In genomic region chr15:55498109-55498938, GRCh38 we compare ENCODE assay signal across 1 cellular context.
TF ChIP-seq lines count a peak whose summit lies in the region.
"Not testable (repeated sequence)": the region's sequence is repeated elsewhere in the genome, so short reads cannot be mapped to it uniquely, and the experiment has no call there.

No MANE protein-coding gene starts in this region.

TF ChIP-seq in HepG2, 621 proteins besides CTCF, POLR2A, EP300 and RAD21 (continued from another document and continues in another):
- TF ChIP-seq TFDP1 (CRISPR knock-in tag; IDR thresholded peaks at IDR 0.05; ENCODE audit: borderline replicate concordance) (peak; percentile 56; the same call in 1 of the 2 replicates), CCDC6 (CRISPR knock-in tag; IDR thresholded peaks at IDR 0.05) (peak; percentile 67; the same call in 1 of the 2 replicates), MAX (IDR thresholded peaks at IDR 0.05) (peak; percentile 94), HMGXB4 (CRISPR knock-in tag; IDR thresholded peaks at IDR 0.05; ENCODE audit: borderline replicate concordance in 1 of 2, low read depth in 1 of 2) (peak; percentile 26 to 40; a peak in 1 of 4 replicates), NRL (CRISPR knock-in tag; IDR thresholded peaks at IDR 0.05; ENCODE audit: borderline replicate concordance) (peak; percentile 54; the same call in 1 of the 2 replicates), KLF16 (CRISPR knock-in tag; IDR thresholded peaks at IDR 0.05) (peak in 1 of 2 experiments; percentile 57; a peak in 2 of 4 replicates), GATAD2A (CRISPR knock-in tag; IDR thresholded peaks at IDR 0.05) (peak; percentile 29; the same call in 1 of the 2 replicates), IRF2 (CRISPR knock-in tag; IDR thresholded peaks at IDR 0.05) (peak; percentile 69), GTF3A (CRISPR knock-in tag; conservative IDR thresholded peaks at IDR 0.05) (peak; percentile 76; the same call in 1 of the 2 replicates), NAIF1 (CRISPR knock-in tag; IDR thresholded peaks at IDR 0.05; ENCODE audit: borderline replicate concordance) (peak; percentile 69; the same call in 1 of the 2 replicates), ELF1 (CRISPR knock-in tag; IDR thresholded peaks at IDR 0.05) (peak; percentile 93), SAP130 (CRISPR knock-in tag; IDR thresholded peaks at IDR 0.05; ENCODE audit: low read depth) (peak; percentile 99), ZNF800 (CRISPR knock-in tag; IDR thresholded peaks at IDR 0.05) (peak; percentile 30; the same call in 1 of the 2 replicates), ATF2 (CRISPR knock-in tag; IDR thresholded peaks at IDR 0.05) (0 out of 2 replicates have a peak, but pooled peaks have one; percentile 23), ETV5 (CRISPR knock-in tag; IDR thresholded peaks at IDR 0.05; ENCODE audit: borderline replicate concordance) (peak; percentile 33; the same call in 1 of the 2 replicates), POLR2G (IDR thresholded peaks at IDR 0.05; ENCODE audit: low read depth, low read length) (peak; percentile 41; the same call in 1 of the 2 replicates), ZSCAN9 (CRISPR knock-in tag; IDR thresholded peaks at IDR 0.05; ENCODE audit: borderline replicate concordance) (peak; percentile 49; the same call in 1 of the 2 replicates), NR2F6 (CRISPR knock-in tag; IDR thresholded peaks at IDR 0.05) (0 out of 2 replicates have a peak, but pooled peaks have one; percentile 16), ZNF790 (CRISPR knock-in tag; IDR thresholded peaks at IDR 0.05; ENCODE audit: borderline replicate concordance) (peak; percentile 60; the same call in 1 of the 2 replicates), CEBPG (CRISPR knock-in tag; IDR thresholded peaks at IDR 0.05) (peak; percentile 21; the same call in 1 of the 2 replicates), NFKB2 (CRISPR knock-in tag; IDR thresholded peaks at IDR 0.05; ENCODE audit: borderline replicate concordance) (peak; percentile 62; the same call in 1 of the 2 replicates), HIVEP1 (CRISPR knock-in tag; IDR thresholded peaks at IDR 0.05) (peak; percentile 72; the same call in 1 of the 2 replicates), ZNF589 (CRISPR knock-in tag; conservative IDR thresholded peaks at IDR 0.05) (0 out of 2 replicates have a peak, but pooled peaks have one; percentile 26), ZNF781 (CRISPR knock-in tag; IDR thresholded peaks at IDR 0.05; ENCODE audit: borderline replicate concordance, not compliant biosample characterization) (peak; percentile 44), ZSCAN30 (CRISPR knock-in tag; IDR thresholded peaks at IDR 0.05) (0 out of 2 replicates have a peak, but pooled peaks have one; percentile 36), HCFC1 (IDR thresholded peaks at IDR 0.05; ENCODE audit: low read depth, low read length) (peak; percentile 49; the same call in 1 of the 2 replicates), MXD3 (CRISPR knock-in tag; IDR thresholded peaks at IDR 0.05) (peak; percentile 73; the same call in 1 of the 2 replicates), ZNF224 (CRISPR knock-in tag; IDR thresholded peaks at IDR 0.05) (peak; percentile 71; the same call in 1 of the 2 replicates), ZNF512 (CRISPR knock-in tag; IDR thresholded peaks at IDR 0.05) (0 out of 2 replicates have a peak, but pooled peaks have one; percentile 72), NCOA2 (CRISPR knock-in tag; IDR thresholded peaks at IDR 0.05) (peak; percentile 21; the same call in 1 of the 2 replicates), ZNF792 (CRISPR knock-in tag; IDR thresholded peaks at IDR 0.05) (peak; percentile 50; the same call in 1 of the 2 replicates), RBM39 (IDR thresholded peaks at IDR 0.05; ENCODE audit: low read depth, low read length, poor library complexity, severe bottlenecking) (peak; percentile 45), ZNF230 (CRISPR knock-in tag; IDR thresholded peaks at IDR 0.05) (0 out of 2 replicates have a peak, but pooled peaks have one; percentile 24), MYC (CRISPR knock-in tag; IDR thresholded peaks at IDR 0.05; ENCODE audit: borderline replicate concordance) (peak; percentile 84), NONO (CRISPR knock-in tag; conservative IDR thresholded peaks at IDR 0.05) (peak; percentile 74), SPEN (CRISPR knock-in tag; IDR thresholded peaks at IDR 0.05; ENCODE audit: low read depth) (0 out of 2 replicates have a peak, but pooled peaks have one; percentile 50)
- TF ChIP-seq, protein P1, sequence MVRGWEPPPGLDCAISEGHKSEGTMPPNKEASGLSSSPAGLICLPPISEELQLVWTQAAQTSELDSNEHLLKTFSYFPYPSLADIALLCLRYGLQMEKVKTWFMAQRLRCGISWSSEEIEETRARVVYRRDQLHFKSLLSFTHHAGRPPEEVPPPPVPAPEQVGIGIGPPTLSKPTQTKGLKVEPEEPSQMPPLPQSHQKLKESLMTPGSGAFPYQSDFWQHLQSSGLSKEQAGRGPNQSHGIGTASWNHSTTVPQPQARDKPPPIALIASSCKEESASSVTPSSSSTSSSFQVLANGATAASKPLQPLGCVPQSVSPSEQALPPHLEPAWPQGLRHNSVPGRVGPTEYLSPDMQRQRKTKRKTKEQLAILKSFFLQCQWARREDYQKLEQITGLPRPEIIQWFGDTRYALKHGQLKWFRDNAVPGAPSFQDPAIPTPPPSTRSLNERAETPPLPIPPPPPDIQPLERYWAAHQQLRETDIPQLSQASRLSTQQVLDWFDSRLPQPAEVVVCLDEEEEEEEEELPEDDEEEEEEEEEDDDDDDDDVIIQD (CRISPR knock-in tag; IDR thresholded peaks at IDR 0.05; ENCODE audit: low read depth), result 0 out of 2 replicates have a peak, but pooled peaks have one; percentile 12
- TF ChIP-seq NR2F6, NONO (IDR thresholded peaks at IDR 0.05): not testable (repeated sequence)
- TF ChIP-seq, protein P2, sequence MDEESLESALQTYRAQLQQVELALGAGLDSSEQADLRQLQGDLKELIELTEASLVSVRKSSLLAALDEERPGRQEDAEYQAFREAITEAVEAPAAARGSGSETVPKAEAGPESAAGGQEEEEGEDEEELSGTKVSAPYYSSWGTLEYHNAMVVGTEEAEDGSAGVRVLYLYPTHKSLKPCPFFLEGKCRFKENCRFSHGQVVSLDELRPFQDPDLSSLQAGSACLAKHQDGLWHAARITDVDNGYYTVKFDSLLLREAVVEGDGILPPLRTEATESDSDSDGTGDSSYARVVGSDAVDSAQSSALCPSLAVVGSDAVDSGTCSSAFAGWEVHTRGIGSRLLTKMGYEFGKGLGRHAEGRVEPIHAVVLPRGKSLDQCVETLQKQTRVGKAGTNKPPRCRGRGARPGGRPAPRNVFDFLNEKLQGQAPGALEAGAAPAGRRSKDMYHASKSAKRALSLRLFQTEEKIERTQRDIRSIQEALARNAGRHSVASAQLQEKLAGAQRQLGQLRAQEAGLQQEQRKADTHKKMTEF (CRISPR knock-in tag; IDR thresholded peaks at IDR 0.05), result peak; percentile 71
- TF ChIP-seq, protein P3, sequence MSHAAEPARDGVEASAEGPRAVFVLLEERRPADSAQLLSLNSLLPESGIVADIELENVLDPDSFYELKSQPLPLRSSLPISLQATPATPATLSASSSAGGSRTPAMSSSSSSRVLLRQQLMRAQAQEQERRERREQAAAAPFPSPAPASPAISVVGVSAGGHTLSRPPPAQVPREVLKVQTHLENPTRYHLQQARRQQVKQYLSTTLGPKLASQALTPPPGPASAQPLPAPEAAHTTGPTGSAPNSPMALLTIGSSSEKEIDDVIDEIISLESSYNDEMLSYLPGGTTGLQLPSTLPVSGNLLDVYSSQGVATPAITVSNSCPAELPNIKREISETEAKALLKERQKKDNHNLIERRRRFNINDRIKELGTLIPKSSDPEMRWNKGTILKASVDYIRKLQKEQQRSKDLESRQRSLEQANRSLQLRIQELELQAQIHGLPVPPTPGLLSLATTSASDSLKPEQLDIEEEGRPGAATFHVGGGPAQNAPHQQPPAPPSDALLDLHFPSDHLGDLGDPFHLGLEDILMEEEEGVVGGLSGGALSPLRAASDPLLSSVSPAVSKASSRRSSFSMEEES (CRISPR knock-in tag; IDR thresholded peaks at IDR 0.05), result peak; percentile 41; the same call in 1 of the 2 replicates
- TF ChIP-seq, protein P4, sequence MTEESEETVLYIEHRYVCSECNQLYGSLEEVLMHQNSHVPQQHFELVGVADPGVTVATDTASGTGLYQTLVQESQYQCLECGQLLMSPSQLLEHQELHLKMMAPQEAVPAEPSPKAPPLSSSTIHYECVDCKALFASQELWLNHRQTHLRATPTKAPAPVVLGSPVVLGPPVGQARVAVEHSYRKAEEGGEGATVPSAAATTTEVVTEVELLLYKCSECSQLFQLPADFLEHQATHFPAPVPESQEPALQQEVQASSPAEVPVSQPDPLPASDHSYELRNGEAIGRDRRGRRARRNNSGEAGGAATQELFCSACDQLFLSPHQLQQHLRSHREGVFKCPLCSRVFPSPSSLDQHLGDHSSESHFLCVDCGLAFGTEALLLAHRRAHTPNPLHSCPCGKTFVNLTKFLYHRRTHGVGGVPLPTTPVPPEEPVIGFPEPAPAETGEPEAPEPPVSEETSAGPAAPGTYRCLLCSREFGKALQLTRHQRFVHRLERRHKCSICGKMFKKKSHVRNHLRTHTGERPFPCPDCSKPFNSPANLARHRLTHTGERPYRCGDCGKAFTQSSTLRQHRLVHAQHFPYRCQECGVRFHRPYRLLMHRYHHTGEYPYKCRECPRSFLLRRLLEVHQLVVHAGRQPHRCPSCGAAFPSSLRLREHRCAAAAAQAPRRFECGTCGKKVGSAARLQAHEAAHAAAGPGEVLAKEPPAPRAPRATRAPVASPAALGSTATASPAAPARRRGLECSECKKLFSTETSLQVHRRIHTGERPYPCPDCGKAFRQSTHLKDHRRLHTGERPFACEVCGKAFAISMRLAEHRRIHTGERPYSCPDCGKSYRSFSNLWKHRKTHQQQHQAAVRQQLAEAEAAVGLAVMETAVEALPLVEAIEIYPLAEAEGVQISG (CRISPR knock-in tag; IDR thresholded peaks at IDR 0.05), result peak; percentile 89
